7 cellular contexts compared by ENCODE assay signal in genomic region chr1:246875041-246876026, GRCh38. TPM values are rescaled to one million over a fixed set of nuclear protein-coding genes. Genes with fewer than 3 reads are reported as not detected.
DNase-seq lines count a peak whose midpoint lies in the region; ATAC-seq and TF ChIP-seq lines count a peak whose summit lies in the region.

No MANE protein-coding gene starts in this region.

- DNase-seq in activated T-helper 1 cell treated with anti-CD3 and anti-CD28 coated beads, Interleukin-12 subunit alpha, Interleukin-12 subunit beta, Interleukin-2, Interleukin-4 antibody, amounts not matched to agents 30 ng/mL and 10 ng/mL and 1 ng/mL, durations not matched to agents 14 hours and 24 hours and 36 hours (ENCODE audit: low spot score): no peak
- DNase-seq in omental fat pad (ENCODE audit: low spot score) (no peak), immature natural killer cell (no peak), NCI-H2196 (lab: John Stamatoyannopoulos, UW; ENCODE audit: unreplicated experiment) (no peak)

- H3K27ac Mint-ChIP-seq in activated T-helper 1 cell treated with anti-CD3 and anti-CD28 coated beads, Interleukin-12 subunit alpha, Interleukin-12 subunit beta, Interleukin-2, Interleukin-4 antibody, amounts not matched to agents 30 ng/mL and 10 ng/mL and 1 ng/mL, durations not matched to agents 14 hours and 24 hours and 36 hours: peak overlapping the region; percentile 10
- peak overlapping the region in 1 of 6 donors; percentile 30 for H3K27ac Mint-ChIP-seq in immature natural killer cell

- ATAC-seq in GM18868 (IDR thresholded peaks at IDR 0.05; ENCODE audit: unreplicated experiment): peak; percentile 93
- ATAC-seq in HG02885 (IDR thresholded peaks at IDR 0.05; ENCODE audit: poor library complexity, unreplicated experiment): peak; percentile 70
- ATAC-seq in omental fat pad (ENCODE audit: low FRiP score): peak; percentile 49
- ATAC-seq in HG03135 (IDR thresholded peaks at IDR 0.05; ENCODE audit: unreplicated experiment): no peak

- intact Hi-C loops in activated T-helper 1 cell treated with anti-CD3 and anti-CD28 coated beads, Interleukin-12 subunit alpha, Interleukin-12 subunit beta, Interleukin-2, Interleukin-4 antibody, amounts not matched to agents 30 ng/mL and 10 ng/mL and 1 ng/mL, durations not matched to agents 14 hours and 24 hours and 36 hours (cut with micrococcal nuclease): no loop called here

- H3K36me3 Mint-ChIP-seq in activated T-helper 1 cell treated with anti-CD3 and anti-CD28 coated beads, Interleukin-12 subunit alpha, Interleukin-12 subunit beta, Interleukin-2, Interleukin-4 antibody, amounts not matched to agents 30 ng/mL and 10 ng/mL and 1 ng/mL, durations not matched to agents 14 hours and 24 hours and 36 hours (ENCODE audit: low read depth): peaks cover 40% of the 10 kb centered on the region
- peaks cover 22 to 35% (median 34%) of the 10 kb centered on the region in 3 donors for H3K36me3 Mint-ChIP-seq in immature natural killer cell

- no peaks in the 10 kb centered on the region for H3K9me3 Mint-ChIP-seq in activated T-helper 1 cell treated with anti-CD3 and anti-CD28 coated beads, Interleukin-12 subunit alpha, Interleukin-12 subunit beta, Interleukin-2, Interleukin-4 antibody, amounts not matched to agents 30 ng/mL and 10 ng/mL and 1 ng/mL, durations not matched to agents 14 hours and 24 hours and 36 hours
- H3K9me3 Mint-ChIP-seq in immature natural killer cell: no peaks in the 10 kb centered on the region

- no peak for TF ChIP-seq CTCF in omental fat pad (IDR thresholded peaks at IDR 0.05)

- peaks cover 19% of the 10 kb centered on the region for H3K4me1 Mint-ChIP-seq in activated T-helper 1 cell treated with anti-CD3 and anti-CD28 coated beads, Interleukin-12 subunit alpha, Interleukin-12 subunit beta, Interleukin-2, Interleukin-4 antibody, amounts not matched to agents 30 ng/mL and 10 ng/mL and 1 ng/mL, durations not matched to agents 14 hours and 24 hours and 36 hours (ENCODE audit: low read depth)
- H3K4me1 Mint-ChIP-seq in immature natural killer cell: peaks cover 21 to 23% of the 10 kb centered on the region in 2 donors

- H3K27me3 Mint-ChIP-seq in activated T-helper 1 cell treated with anti-CD3 and anti-CD28 coated beads, Interleukin-12 subunit alpha, Interleukin-12 subunit beta, Interleukin-2, Interleukin-4 antibody, amounts not matched to agents 30 ng/mL and 10 ng/mL and 1 ng/mL, durations not matched to agents 14 hours and 24 hours and 36 hours (ENCODE audit: insufficient read depth): no peaks in the 10 kb centered on the region
- H3K27me3 Mint-ChIP-seq in immature natural killer cell (ENCODE audit: low read depth in 3 of 3): peaks cover 0 to 1% (median 0%) of the 10 kb centered on the region in 3 donors

- no peak overlapping the region for H3K4me3 Mint-ChIP-seq in activated T-helper 1 cell treated with anti-CD3 and anti-CD28 coated beads, Interleukin-12 subunit alpha, Interleukin-12 subunit beta, Interleukin-2, Interleukin-4 antibody, amounts not matched to agents 30 ng/mL and 10 ng/mL and 1 ng/mL, durations not matched to agents 14 hours and 24 hours and 36 hours
- no peak overlapping the region for H3K4me3 Mint-ChIP-seq in immature natural killer cell

RNA-seq across cellular contexts. Expression of gene AHCTF1, which starts 56.4 kb away (rescaled TPM):
- 56.1 and 60.5 TPM in 2 replicates for total RNA-seq in activated T-helper 1 cell treated with anti-CD3 and anti-CD28 coated beads, Interleukin-12 subunit alpha, Interleukin-12 subunit beta, Interleukin-2, Interleukin-4 antibody, amounts not matched to agents 30 ng/mL and 10 ng/mL and 1 ng/mL, durations not matched to agents 14 hours and 24 hours and 36 hours
- total RNA-seq in omental fat pad: 10 to 100 TPM; 39.6 to 59.0 (median 48.5) TPM
- polyA plus RNA-seq in immature natural killer cell: 10 to 100 TPM in 1 of 3 donors, 1 to 10 TPM in 2; 7.1 to 15.4 (median 7.4) TPM
